33 cellular contexts compared by ENCODE assay signal in the genomic region with DNA sequence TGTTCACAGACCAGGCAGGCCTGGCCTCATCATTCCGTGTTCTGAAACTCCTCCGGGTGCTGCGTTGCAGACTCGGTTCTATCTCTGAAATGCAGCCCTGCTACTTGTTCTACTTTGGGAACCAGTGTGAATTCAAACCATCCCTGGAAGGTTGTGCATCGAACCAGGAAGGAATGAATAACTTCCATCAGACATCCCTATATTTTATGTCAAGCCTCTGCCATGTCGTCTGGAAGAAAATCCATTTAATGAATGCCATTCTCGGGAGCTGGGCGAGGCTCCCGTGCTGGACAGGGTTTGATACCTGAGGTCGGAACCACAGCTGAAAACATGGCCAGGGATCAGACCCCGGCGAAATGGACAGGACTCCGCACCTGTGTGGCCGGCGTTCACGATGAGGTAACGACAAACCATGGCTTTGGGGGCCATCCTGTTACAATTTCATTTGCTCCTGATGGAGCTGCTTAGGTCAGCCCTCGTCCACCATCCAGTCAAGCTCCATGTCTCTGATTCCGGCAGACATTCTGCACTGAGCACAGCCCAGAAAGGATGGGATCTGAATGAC.
"Had no signal": no experiment of that assay in that cellular context is flagged by ENCODE, and none has a peak within 500 bp of the region (broad histone marks: within the 10 kb centered on the region; RNA-seq: fewer than 3 reads in every experiment).

No MANE protein-coding gene starts in this region.

- DNase-seq: activated effector memory CD4-positive, alpha-beta T cell treated with anti-CD3 and anti-CD28 coated beads, Interleukin-2, amount 50 U/mL, for 16 hours; activated effector memory CD4-positive, alpha-beta T cell treated with Interleukin-2 at 50 U/mL for 16 hours; activated gamma-delta T cell; activated gamma-delta T cell treated with Interleukin-2 at 50 U/mL for 16 hours; activated naive CD4-positive, alpha-beta T cell; activated naive CD4-positive, alpha-beta T cell treated with anti-CD3 and anti-CD28 coated beads for 36 hours; activated naive CD4-positive, alpha-beta T cell treated with anti-CD3 and anti-CD28 coated beads, Interleukin-2, amount 10 ng/mL, durations not matched to agents 7 days and 5 days; activated naive CD4-positive, alpha-beta T cell treated with anti-CD3 and anti-CD28 coated beads, Interleukin-2, amount 50 U/mL, for 16 hours; activated naive CD4-positive, alpha-beta T cell treated with Interleukin-2 at 50 U/mL for 16 hours; activated naive CD8-positive, alpha-beta T cell treated with anti-CD3 and anti-CD28 coated beads for 36 hours; activated naive CD8-positive, alpha-beta T cell treated with anti-CD3 and anti-CD28 coated beads, Interleukin-2, amount 10 ng/mL, durations not matched to agents 7 days and 5 days; activated naive CD8-positive, alpha-beta T cell treated with anti-CD3 and anti-CD28 coated beads, Interleukin-2, amount 50 U/mL, for 24 hours; activated T-cell treated with anti-CD3 and anti-CD28 coated beads for 4 hours; activated T-cell treated with anti-CD3 and anti-CD28 coated beads, Interleukin-2, amount 50 U/mL, for 1 hour; activated T-cell treated with anti-CD3 and anti-CD28 coated beads, Interleukin-2, amount 50 U/mL, for 24 hours; activated T-cell treated with anti-CD3 and anti-CD28 coated beads, Interleukin-2, amount 50 U/mL, for 4 hours; activated T-cell treated with anti-CD3 and anti-CD28 coated beads, Interleukin-2, amount 50 U/mL, for 48 hours; activated T-cell treated with anti-CD3 and anti-CD28 coated beads, Interleukin-2, amount 50 U/mL, for 72 hours; adrenal gland; amniotic stem cell; amygdala; anterior cingulate cortex; aorta; body of pancreas; brain microvascular endothelial cell; caudate nucleus; central memory CD4-positive, alpha-beta T cell; cerebellar nuclear complex had no signal

- H3K9me3 ChIP-seq: adrenal gland, ascending aorta, body of pancreas, breast epithelium had no signal

- H3K27me3 ChIP-seq: ascending aorta, body of pancreas, brain microvascular endothelial cell, cardiac muscle cell had no signal

- H3K36me3 ChIP-seq: adrenal gland, ascending aorta, brain microvascular endothelial cell, breast epithelium, cardiac muscle cell had no signal

- ATAC-seq: activated naive CD4-positive, alpha-beta T cell treated with anti-CD3 and anti-CD28 coated beads, Interleukin-2, amount 50 U/mL, for 72 hours; activated naive CD8-positive, alpha-beta T cell treated with anti-CD3 and anti-CD28 coated beads, Interleukin-2, amount 50 U/mL, for 24 hours; activated T-cell treated with anti-CD3 and anti-CD28 coated beads, Interleukin-2, amount 50 U/mL, for 4 hours; activated T-cell treated with anti-CD3 and anti-CD28 coated beads, Interleukin-2, amount 50 U/mL, for 72 hours; activated T-helper 17 cell treated with anti-CD3 and anti-CD28 coated beads, Interleukin-2, amount 50 U/mL, for 72 hours; body of pancreas had no signal

- H3K27ac ChIP-seq: adrenal gland, ascending aorta, body of pancreas, brain microvascular endothelial cell, breast epithelium, cardiac muscle cell had no signal

- H3K4me1 ChIP-seq: adrenal gland, ascending aorta, body of pancreas, breast epithelium had no signal

- H3K4me3 ChIP-seq: adrenal gland, ascending aorta, body of pancreas, breast epithelium, cardiac muscle cell had no signal
